8 cellular contexts compared by ENCODE assay signal in genomic region chr1:237864338-237865244, GRCh38. TPM values are rescaled to one million over a fixed set of nuclear protein-coding genes. Genes with fewer than 3 reads are reported as not detected.
A peak's percentile ranks its signal among the peaks of the same experiment; 100 is the strongest.
DNase-seq lines count a peak whose midpoint lies in the region; ATAC-seq and TF ChIP-seq lines count a peak whose summit lies in the region.

No MANE protein-coding gene starts in this region.

- no peak overlapping the region for H2AFZ ChIP-seq in SU-DHL-6 (ENCODE audit: low read depth, low read length, severe bottlenecking)

- in situ Hi-C loops in Caki2 (cut with HindIII; ENCODE audit: low pct_unique_long_range_greater_than_20kb, low sequenced_read_pairs) = no loop called here

- no peaks in the 10 kb centered on the region for H3K79me2 ChIP-seq in SU-DHL-6 (ENCODE audit: insufficient read depth, low read length)

- no peaks in the 10 kb centered on the region for H3K9me3 ChIP-seq in SU-DHL-6 (ENCODE audit: insufficient read depth, low read length)

- no peaks in the 10 kb centered on the region for H3K27me3 Mint-ChIP-seq in activated T-helper 1 cell treated with anti-CD3 and anti-CD28 coated beads, Interleukin-12 subunit alpha, Interleukin-12 subunit beta, Interleukin-2, Interleukin-4 antibody, amounts not matched to agents 30 ng/mL and 10 ng/mL and 1 ng/mL, durations not matched to agents 14 hours and 24 hours and 36 hours (ENCODE audit: insufficient read depth)

- H3K4me3 Mint-ChIP-seq in activated T-helper 1 cell treated with anti-CD3 and anti-CD28 coated beads, Interleukin-12 subunit alpha, Interleukin-12 subunit beta, Interleukin-2, Interleukin-4 antibody, amounts not matched to agents 30 ng/mL and 10 ng/mL and 1 ng/mL, durations not matched to agents 14 hours and 24 hours and 36 hours = no peak overlapping the region

- H3K4me1 Mint-ChIP-seq in activated T-helper 1 cell treated with anti-CD3 and anti-CD28 coated beads, Interleukin-12 subunit alpha, Interleukin-12 subunit beta, Interleukin-2, Interleukin-4 antibody, amounts not matched to agents 30 ng/mL and 10 ng/mL and 1 ng/mL, durations not matched to agents 14 hours and 24 hours and 36 hours (ENCODE audit: low read depth) = no peaks in the 10 kb centered on the region

- H3K9me2 ChIP-seq in SU-DHL-6 (replicated peaks; ENCODE audit: insufficient read depth, low read length) = no peaks in the 10 kb centered on the region

- H3K4me3 ChIP-seq in HL-60 (replicated peaks; ENCODE audit: insufficient read depth, low read length) (peak overlapping the region; percentile 26; the same call in 1 of the 2 replicates), SU-DHL-6 (ENCODE audit: insufficient read depth, low read length, poor library complexity, severe bottlenecking) (no peak overlapping the region), foreskin fibroblast (ENCODE audit: low read depth in 1 of 2, low read length in 2 of 2) (no peak overlapping the region)

- H3K4me2 ChIP-seq in SU-DHL-6 (ENCODE audit: low read depth, low read length, poor library complexity, severe bottlenecking) = no peak overlapping the region

- DNase-seq in Caki2 (ENCODE audit: low read depth) = peak; percentile 89
- DNase-seq in HL-60 (ENCODE audit: low read depth in 1 of 2, low spot score in 1 of 2) = peak; percentile 14 to 32
- no peak for DNase-seq in foreskin fibroblast
- DNase-seq in occipital lobe (lab: John Stamatoyannopoulos, UW) = peak; percentile 63
- DNase-seq in activated T-helper 1 cell treated with anti-CD3 and anti-CD28 coated beads, Interleukin-12 subunit alpha, Interleukin-12 subunit beta, Interleukin-2, Interleukin-4 antibody, amounts not matched to agents 30 ng/mL and 10 ng/mL and 1 ng/mL, durations not matched to agents 14 hours and 24 hours and 36 hours (ENCODE audit: low spot score) = no peak
- no peak for DNase-seq in GOT3 (lab: John Stamatoyannopoulos, UW)

- H3K9me3 Mint-ChIP-seq in activated T-helper 1 cell treated with anti-CD3 and anti-CD28 coated beads, Interleukin-12 subunit alpha, Interleukin-12 subunit beta, Interleukin-2, Interleukin-4 antibody, amounts not matched to agents 30 ng/mL and 10 ng/mL and 1 ng/mL, durations not matched to agents 14 hours and 24 hours and 36 hours = no peaks in the 10 kb centered on the region

- H3F3A ChIP-seq in SU-DHL-6 (ENCODE audit: insufficient read depth) = no peaks in the 10 kb centered on the region

- H3K36me3 ChIP-seq in SU-DHL-6 (ENCODE audit: low read length) = no peaks in the 10 kb centered on the region

- intact Hi-C loops in activated T-helper 1 cell treated with anti-CD3 and anti-CD28 coated beads, Interleukin-12 subunit alpha, Interleukin-12 subunit beta, Interleukin-2, Interleukin-4 antibody, amounts not matched to agents 30 ng/mL and 10 ng/mL and 1 ng/mL, durations not matched to agents 14 hours and 24 hours and 36 hours (cut with micrococcal nuclease) = no loop called here

- TF ChIP-seq CTCF in HL-60 (IDR thresholded peaks at IDR 0.05; ENCODE audit: insufficient read depth, low read length) = peak; percentile 80
- TF ChIP-seq CTCF in SU-DHL-6 (IDR thresholded peaks at IDR 0.05; ENCODE audit: insufficient read depth, low read length, poor library complexity, severe bottlenecking) = peak; percentile 6
- TF ChIP-seq CTCF in foreskin fibroblast (IDR thresholded peaks at IDR 0.05; ENCODE audit: low read depth, low read length) = peak; percentile 11

- ATAC-seq in GM18907 (IDR thresholded peaks at IDR 0.05; ENCODE audit: unreplicated experiment) = peak; percentile 75

- H3K27ac ChIP-seq in HL-60 (replicated peaks) (no peak overlapping the region), SU-DHL-6 (ENCODE audit: low read depth, low read length) (no peak overlapping the region)

- H3K9ac ChIP-seq in SU-DHL-6 (ENCODE audit: low read length) = no peak overlapping the region

- H4K20me1 ChIP-seq in SU-DHL-6 (ENCODE audit: low read depth, low read length) = no peaks in the 10 kb centered on the region

- H3K27me3 ChIP-seq in HL-60 (ENCODE audit: insufficient read depth, poor library complexity, severe bottlenecking) (no peaks in the 10 kb centered on the region), SU-DHL-6 (ENCODE audit: low read length) (no peaks in the 10 kb centered on the region)

- H3K27ac Mint-ChIP-seq in activated T-helper 1 cell treated with anti-CD3 and anti-CD28 coated beads, Interleukin-12 subunit alpha, Interleukin-12 subunit beta, Interleukin-2, Interleukin-4 antibody, amounts not matched to agents 30 ng/mL and 10 ng/mL and 1 ng/mL, durations not matched to agents 14 hours and 24 hours and 36 hours = no peak overlapping the region

- no peaks in the 10 kb centered on the region for H3K36me3 Mint-ChIP-seq in activated T-helper 1 cell treated with anti-CD3 and anti-CD28 coated beads, Interleukin-12 subunit alpha, Interleukin-12 subunit beta, Interleukin-2, Interleukin-4 antibody, amounts not matched to agents 30 ng/mL and 10 ng/mL and 1 ng/mL, durations not matched to agents 14 hours and 24 hours and 36 hours (ENCODE audit: low read depth)

RNA-seq across cellular contexts. Expression of gene ZP4, which starts 26.1 kb away (rescaled TPM):
- not detected in 2 replicates for total RNA-seq in Caki2 (2014; rRNA removed; shearing (Covaris generic); ENCODE audit: low replicate concordance)
- total RNA-seq in occipital lobe = not detected
- not detected in 2 replicates for total RNA-seq in activated T-helper 1 cell treated with anti-CD3 and anti-CD28 coated beads, Interleukin-12 subunit alpha, Interleukin-12 subunit beta, Interleukin-2, Interleukin-4 antibody, amounts not matched to agents 30 ng/mL and 10 ng/mL and 1 ng/mL, durations not matched to agents 14 hours and 24 hours and 36 hours

Comparison
In these comparisons a context has a peak if more than half of its experiments do, and no peak if none do; other contexts are left out.
1. DNase-seq: peak in Caki2 (single experiment), HL-60 (2 of 2) and occipital lobe (single experiment); none in foreskin fibroblast (0 of 2), activated T-helper 1 cell treated with anti-CD3 and anti-CD28 coated beads, Interleukin-12 subunit alpha, Interleukin-12 subunit beta, Interleukin-2, Interleukin-4 antibody, amounts not matched to agents 30 ng/mL and 10 ng/mL and 1 ng/mL, durations not matched to agents 14 hours and 24 hours and 36 hours (single experiment) and GOT3 (single experiment).
2. CTCF ChIP-seq: peak in every context shown above with its lines; median percentile 80 in HL-60; 11 in foreskin fibroblast; 6 in SU-DHL-6.